ENCODE assay signal across 12 cellular contexts in the genomic region with DNA sequence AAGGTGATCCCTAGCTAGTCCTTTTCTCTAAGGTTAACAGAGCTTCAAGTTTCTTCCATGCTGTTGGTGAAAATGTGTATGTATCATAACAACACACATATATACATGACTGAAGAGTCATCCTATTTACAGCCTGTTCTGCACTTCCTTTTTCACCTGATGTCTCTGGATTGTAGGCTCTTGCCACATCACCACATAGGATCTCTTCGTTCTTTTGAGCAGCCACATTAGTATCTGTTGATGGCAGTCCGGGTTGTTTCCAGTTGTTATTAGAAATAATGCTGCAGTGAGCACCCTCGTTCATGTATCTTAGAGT. TPM values are rescaled to one million over a fixed set of nuclear protein-coding genes. Genes with fewer than 3 reads are reported as not detected.
DNase-seq lines count a peak whose midpoint lies in the region; ATAC-seq and TF ChIP-seq lines count a peak whose summit lies in the region.
"Had no signal": no experiment of that assay in that cellular context is flagged by ENCODE, and none has a peak within 500 bp of the region (broad histone marks: within the 10 kb centered on the region; RNA-seq: fewer than 3 reads in every experiment).

No MANE protein-coding gene starts in this region.

- no peak for TF ChIP-seq CTCF in thyroid gland (IDR thresholded peaks at IDR 0.05)

- TF ChIP-seq POLR2A in thyroid gland (IDR thresholded peaks at IDR 0.05): no peak

- no peaks in the 10 kb centered on the region for H3K27me3 Mint-ChIP-seq in activated naive CD4-positive, alpha-beta T cell treated with anti-CD3 and anti-CD28 coated beads, Interleukin-2, amount 10 ng/mL, durations not matched to agents 7 days and 5 days
- H3K27me3 Mint-ChIP-seq: naive B cell had no signal

- no peaks in the 10 kb centered on the region for H3K4me1 Mint-ChIP-seq in activated naive CD4-positive, alpha-beta T cell treated with anti-CD3 and anti-CD28 coated beads, Interleukin-2, amount 10 ng/mL, durations not matched to agents 7 days and 5 days

- no peaks in the 10 kb centered on the region for H3K9me3 ChIP-seq in mucosa of rectum (ENCODE audit: control insufficient read depth in 2 of 2, low read length in 2 of 2)
- H3K9me3 ChIP-seq in thyroid gland: no peaks in the 10 kb centered on the region

- H3K27me3 ChIP-seq in mucosa of rectum (ENCODE audit: control insufficient read depth in 2 of 2, insufficient read depth in 2 of 2, low read length in 2 of 2) (no peaks in the 10 kb centered on the region), thyroid gland (no peaks in the 10 kb centered on the region)

- peaks cover 43% of the 10 kb centered on the region for H3K36me3 Mint-ChIP-seq in activated naive CD4-positive, alpha-beta T cell treated with anti-CD3 and anti-CD28 coated beads, Interleukin-2, amount 10 ng/mL, durations not matched to agents 7 days and 5 days

- H3K9me3 Mint-ChIP-seq in activated naive CD4-positive, alpha-beta T cell treated with anti-CD3 and anti-CD28 coated beads, Interleukin-2, amount 10 ng/mL, durations not matched to agents 7 days and 5 days: no peaks in the 10 kb centered on the region
- H3K9me3 Mint-ChIP-seq: naive B cell had no signal

- ATAC-seq in GM19455 (IDR thresholded peaks at IDR 0.05; ENCODE audit: unreplicated experiment) (no peak), HG03108 (IDR thresholded peaks at IDR 0.05; ENCODE audit: unreplicated experiment) (no peak), HG02571 (IDR thresholded peaks at IDR 0.05; ENCODE audit: unreplicated experiment) (no peak)
- ATAC-seq: activated CD4-positive, CD25-positive, alpha-beta regulatory T cell treated with anti-CD3 and anti-CD28 coated beads, Interleukin-2, amount 50 U/mL, for 24 hours had no signal

- intact Hi-C loops in thyroid gland (cut with DNase I): no loop called here

- H3K36me3 ChIP-seq in mucosa of rectum (ENCODE audit: control insufficient read depth in 2 of 2, insufficient read depth in 2 of 2, low read length in 2 of 2) (peaks cover 34 to 57% of the 10 kb centered on the region in 2 donors), thyroid gland (peaks cover 34 to 39% of the 10 kb centered on the region in 2 donors)

- DNase-seq in activated naive CD4-positive, alpha-beta T cell treated with anti-CD3 and anti-CD28 coated beads, Interleukin-2, amount 10 ng/mL, durations not matched to agents 7 days and 5 days: no peak
- DNase-seq in activated naive CD4-positive, alpha-beta T cell (lab: John Stamatoyannopoulos, UW): no peak
- DNase-seq in amniotic epithelial cell (ENCODE audit: low read depth) (peak; percentile 64), thyroid gland (no peak)
- DNase-seq: AML-193, naive B cell, RPMI8226 had no signal

- peak overlapping the region in 1 of 2 donors; percentile 3 for H3K9ac ChIP-seq in mucosa of rectum (ENCODE audit: low read depth in 1 of 2, low read length in 2 of 2)

- WGBS in thyroid gland, 2 donors: 42% methylated on average over 3 of the region's 3 CpGs

- CTCF ChIA-PET in activated naive CD4-positive, alpha-beta T cell treated with anti-CD3 and anti-CD28 coated beads, Interleukin-2, amount 10 ng/mL, durations not matched to agents 7 days and 5 days (lab: Charles Lee): interaction anchor here (1.8 kb wide), 1 partner anchor 38 kb away, joined by 7 read pairs; no protein-coding TSS in a partner anchor

- H3K4me1 ChIP-seq in mucosa of rectum (ENCODE audit: control insufficient read depth in 2 of 2, insufficient read depth in 2 of 2, low read length in 2 of 2): peaks cover 16 to 17% of the 10 kb centered on the region in 2 donors
- peaks cover 14 to 20% of the 10 kb centered on the region in 2 donors for H3K4me1 ChIP-seq in thyroid gland

- peak overlapping the region; percentile 49 for H3K27ac Mint-ChIP-seq in activated naive CD4-positive, alpha-beta T cell treated with anti-CD3 and anti-CD28 coated beads, Interleukin-2, amount 10 ng/mL, durations not matched to agents 7 days and 5 days

- no peak overlapping the region for H3K4me3 Mint-ChIP-seq in activated naive CD4-positive, alpha-beta T cell treated with anti-CD3 and anti-CD28 coated beads, Interleukin-2, amount 10 ng/mL, durations not matched to agents 7 days and 5 days
- H3K4me3 Mint-ChIP-seq: naive B cell had no signal

- H3K4me3 ChIP-seq in mucosa of rectum (ENCODE audit: low read length in 2 of 2) (no peak overlapping the region), thyroid gland (replicated peaks in 1 of 3) (no peak overlapping the region)

- H3K27ac ChIP-seq in mucosa of rectum (ENCODE audit: low read depth in 2 of 2, low read length in 2 of 2): peak overlapping the region; percentile 25 to 71
- peak overlapping the region; percentile 7 to 71 (median 32) for H3K27ac ChIP-seq in thyroid gland

RNA-seq across cellular contexts. Expression of a gene that starts 19.7 kb away (rescaled TPM):
- total RNA-seq in thyroid gland: 10 to 100 TPM; 29.8 to 71.3 (median 48.0) TPM

RNA-seq across cellular contexts. Expression of a gene that starts 19.8 kb away (rescaled TPM):
- 1 to 10 TPM; 3.7 to 6.2 (median 5.2) TPM for total RNA-seq in thyroid gland
